23 cellular contexts compared by ENCODE assay signal in the genomic region with DNA sequence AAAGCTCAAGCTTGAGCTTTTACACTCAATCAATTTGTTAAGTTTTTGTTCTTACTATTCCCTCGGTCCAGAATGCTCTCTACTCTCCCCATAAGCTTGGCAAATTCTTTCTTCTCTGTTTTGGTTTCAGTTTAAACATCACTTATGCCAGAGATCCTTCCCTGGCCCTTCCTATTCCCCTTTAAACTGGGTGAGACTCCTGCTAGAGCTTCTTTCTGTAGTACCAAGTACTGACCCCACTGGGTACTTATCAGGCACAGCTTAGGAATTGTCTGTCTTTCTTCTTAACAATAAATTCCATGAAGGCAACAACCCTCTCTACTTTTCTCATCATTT.
DNase-seq lines count a peak whose midpoint lies in the region; ATAC-seq, FAIRE-seq and TF ChIP-seq lines count a peak whose summit lies in the region.
"Had no signal": no experiment of that assay in that cellular context is flagged by ENCODE, and none has a peak within 500 bp of the region (broad histone marks: within the 10 kb centered on the region; RNA-seq: fewer than 3 reads in every experiment).

No MANE protein-coding gene starts in this region.

- H3K27ac ChIP-seq in breast epithelium (peak overlapping the region; percentile 2 to 34), fibroblast of lung (ENCODE audit: insufficient read depth, low read length) (no peak overlapping the region), pancreas (peak overlapping the region in 2 of 4 donors; percentile 20 to 24), transverse colon (peak overlapping the region; percentile 21 to 44 (median 31))
- H3K27ac ChIP-seq: colonic mucosa, neural progenitor cell had no signal

- H3K4me2 ChIP-seq in fibroblast of lung (ENCODE audit: extremely low read depth, insufficient read depth, low read length): no peak overlapping the region
- H3K4me2 ChIP-seq: neural progenitor cell had no signal

- CTCF ChIA-PET in MCF 10A (lab: Yijun Ruan, JAX) (interaction anchor here (0.7 to 3.7 kb wide), 4 partner anchors 8 to 78 kb away, joined by 3 to 9 read pairs (median 3); no protein-coding TSS in a partner anchor), T-cell (lab: Charles Lee) (interaction anchor here (0.6 to 0.7 kb wide), 2 partner anchors 21 to 186 kb away, joined by 3 to 10 read pairs; no protein-coding TSS in a partner anchor)

- intact Hi-C loops in breast epithelium (cut with DNase I; ENCODE audit: low total_unique reads): no loop called here
- intact Hi-C loops in MCF 10A (cut with micrococcal nuclease): no loop called here
- intact Hi-C loops in pancreas (cut with DNase I): no loop called here
- intact Hi-C loops in transverse colon (cut with DNase I; ENCODE audit: low total_unique reads): no loop called here

- peaks cover 5% of the 10 kb centered on the region for H3K4me1 Mint-ChIP-seq in MCF 10A (ENCODE audit: insufficient read depth, unreplicated experiment)
- no peaks in the 10 kb centered on the region for H3K4me1 Mint-ChIP-seq in T-cell

- no peak overlapping the region for H3K27ac Mint-ChIP-seq in MCF 10A (ENCODE audit: low read depth, unreplicated experiment)
- no peak overlapping the region for H3K27ac Mint-ChIP-seq in T-cell
- H3K27ac Mint-ChIP-seq: neural progenitor cell; stimulated activated memory B cell treated with anti-CD40 and anti-IgM and Interleukin-4, amounts not matched to agents 10 μg/mL and 1 μg/mL and 100 μg/mL, for 72 hours; T-helper 1 cell treated with Interleukin-12 subunit alpha and Interleukin-12 subunit beta and Interleukin-4 antibody, amounts not matched to agents 30 μg/mL and 1 μg/mL, for 36 hours had no signal

- H3K9me3 Mint-ChIP-seq in MCF 10A (ENCODE audit: unreplicated experiment) (no peaks in the 10 kb centered on the region), T-cell (no peaks in the 10 kb centered on the region)
- H3K9me3 Mint-ChIP-seq: neural progenitor cell; stimulated activated memory B cell treated with anti-CD40 and anti-IgM and Interleukin-4, amounts not matched to agents 10 μg/mL and 1 μg/mL and 100 μg/mL, for 72 hours; T-helper 1 cell treated with Interleukin-12 subunit alpha and Interleukin-12 subunit beta and Interleukin-4 antibody, amounts not matched to agents 30 μg/mL and 1 μg/mL, for 36 hours had no signal

- no peak overlapping the region for H3K9ac ChIP-seq in fibroblast of lung (ENCODE audit: insufficient read depth, low read length)
- H3K9ac ChIP-seq: neural progenitor cell had no signal

- TF ChIP-seq EP300 in transverse colon (IDR thresholded peaks at IDR 0.05; ENCODE audit: low read depth): no peak

- no peak for TF ChIP-seq POLR2A in breast epithelium (IDR thresholded peaks at IDR 0.05)
- TF ChIP-seq POLR2A in transverse colon (IDR thresholded peaks at IDR 0.05): no peak

- H3K4me1 ChIP-seq in breast epithelium (no peaks in the 10 kb centered on the region), fibroblast of lung (ENCODE audit: control insufficient read depth, extremely low read depth, insufficient read depth, low read length) (peaks cover 2% of the 10 kb centered on the region), pancreas (peaks cover 11 to 19% (median 11%) of the 10 kb centered on the region in 3 donors), transverse colon (no peaks in the 10 kb centered on the region)
- H3K4me1 ChIP-seq: colonic mucosa, neural progenitor cell had no signal

- H3K27me3 Mint-ChIP-seq in MCF 10A (ENCODE audit: insufficient read depth, unreplicated experiment) (no peaks in the 10 kb centered on the region), T-cell (no peaks in the 10 kb centered on the region)

- POLR2A ChIA-PET in MCF 10A (lab: Yijun Ruan, JAX) (interaction anchor here (0.6 to 2.6 kb wide), 9 partner anchors 14 to 128 kb away, joined by 3 to 8 read pairs (median 5); a partner anchor contains a TSS), T-cell (lab: Charles Lee) (no interaction called here)

- BruUV-seq in MCF 10A (replicated peaks; lab: Mats Ljungman, UMichigan): no TSS peak

- TF ChIP-seq CTCF in breast epithelium (IDR thresholded peaks at IDR 0.05) (no peak), MCF 10A (IDR thresholded peaks at IDR 0.05; ENCODE audit: unreplicated experiment) (no peak), fibroblast of lung (conservative IDR thresholded peaks at IDR 0.05 in 1 of 2, IDR thresholded peaks at IDR 0.05 in 1 of 2; ENCODE audit: low read depth in 1 of 2, low read length in 2 of 2) (no peak), pancreas (IDR thresholded peaks at IDR 0.05) (no peak), transverse colon (IDR thresholded peaks at IDR 0.05) (no peak)

- in situ Hi-C loops in transverse colon (cut with MboI; ENCODE audit: low pct_ligation_motif_present in 1 of 4, low pct_unique_long_range_greater_than_20kb in 1 of 4, low sequenced_read_pairs in 3 of 4): no loop called here

- no peaks in the 10 kb centered on the region for H4K20me1 ChIP-seq in fibroblast of lung (ENCODE audit: control insufficient read depth, extremely low read depth, insufficient read depth, low read length)

- H3K9me3 ChIP-seq in breast epithelium (no peaks in the 10 kb centered on the region), fibroblast of lung (ENCODE audit: control insufficient read depth, insufficient read depth, low read depth, low read length) (no peaks in the 10 kb centered on the region), pancreas (no peaks in the 10 kb centered on the region), transverse colon (no peaks in the 10 kb centered on the region)
- H3K9me3 ChIP-seq: colonic mucosa had no signal

- no peaks in the 10 kb centered on the region for H3K79me2 ChIP-seq in fibroblast of lung (ENCODE audit: control insufficient read depth, insufficient read depth, low read length)

- peak in 3 of 4 donors; percentile 31 to 70 (median 58) for ATAC-seq in pancreas
- no peak for ATAC-seq in T-cell (replicated peaks in 1 of 4)
- no peak for ATAC-seq in GM18861 (IDR thresholded peaks at IDR 0.05; ENCODE audit: unreplicated experiment)
- no peak for ATAC-seq in GM21717 (IDR thresholded peaks at IDR 0.05; ENCODE audit: unreplicated experiment)
- ATAC-seq: stimulated activated memory B cell treated with anti-CD40 and anti-IgM and Interleukin-4, amounts not matched to agents 10 μg/mL and 1 μg/mL and 100 μg/mL, for 72 hours had no signal

- no peak for FAIRE-seq in pancreas (lab: Jason Lieb, UNC)
- FAIRE-seq: GM18507, islet of Langerhans had no signal

- no peak overlapping the region for H3K4me3 Mint-ChIP-seq in MCF 10A (ENCODE audit: unreplicated experiment)
- no peak overlapping the region for H3K4me3 Mint-ChIP-seq in T-cell
- H3K4me3 Mint-ChIP-seq: neural progenitor cell; stimulated activated memory B cell treated with anti-CD40 and anti-IgM and Interleukin-4, amounts not matched to agents 10 μg/mL and 1 μg/mL and 100 μg/mL, for 72 hours; T-helper 1 cell treated with Interleukin-12 subunit alpha and Interleukin-12 subunit beta and Interleukin-4 antibody, amounts not matched to agents 30 μg/mL and 1 μg/mL, for 36 hours had no signal

- H3K27me3 ChIP-seq in breast epithelium (no peaks in the 10 kb centered on the region), fibroblast of lung (ENCODE audit: control insufficient read depth, insufficient read depth, low read length) (no peaks in the 10 kb centered on the region), pancreas (no peaks in the 10 kb centered on the region), transverse colon (no peaks in the 10 kb centered on the region)
- H3K27me3 ChIP-seq: colonic mucosa, neural progenitor cell had no signal

- WGBS in pancreas, 2 donors: 28 to 30% methylated on average over 1 of the region's 1 CpG
- 44 to 45% methylated on average over 1 of the region's 1 CpG for WGBS in transverse colon (ENCODE audit: low coverage in 1 of 2), 2 donors

- H3K4me3 ChIP-seq in breast epithelium (no peak overlapping the region), fibroblast of lung (replicated peaks in 1 of 4; ENCODE audit: control extremely low read depth in 1 of 4, insufficient read depth in 1 of 4, low read depth in 3 of 4, low read length in 4 of 4) (no peak overlapping the region), pancreas (no peak overlapping the region), transverse colon (no peak overlapping the region)
- H3K4me3 ChIP-seq: colonic mucosa, neural progenitor cell had no signal

- H2AFZ ChIP-seq in fibroblast of lung (ENCODE audit: low read length): peak overlapping the region; percentile 1
- H2AFZ ChIP-seq: neural progenitor cell had no signal

- H3K36me3 Mint-ChIP-seq in MCF 10A (ENCODE audit: insufficient read depth, unreplicated experiment): no peaks in the 10 kb centered on the region
- no peaks in the 10 kb centered on the region for H3K36me3 Mint-ChIP-seq in T-cell
- H3K36me3 Mint-ChIP-seq: neural progenitor cell; stimulated activated memory B cell treated with anti-CD40 and anti-IgM and Interleukin-4, amounts not matched to agents 10 μg/mL and 1 μg/mL and 100 μg/mL, for 72 hours had no signal

- H3K36me3 ChIP-seq in breast epithelium (no peaks in the 10 kb centered on the region), fibroblast of lung (ENCODE audit: control insufficient read depth, insufficient read depth, low read length) (no peaks in the 10 kb centered on the region), pancreas (no peaks in the 10 kb centered on the region), transverse colon (no peaks in the 10 kb centered on the region)
- H3K36me3 ChIP-seq: colonic mucosa, neural progenitor cell had no signal

- DNase-seq in breast epithelium (ENCODE audit: low spot score in 2 of 2): no peak
- no peak for DNase-seq in MCF 10A (ENCODE audit: unreplicated experiment)
- DNase-seq in fibroblast of lung (ENCODE audit: low read depth in 2 of 2): no peak
- DNase-seq in pancreas: no peak
- no peak for DNase-seq in transverse colon
- no peak for DNase-seq in T-cell
- DNase-seq: activated CD4-positive, alpha-beta T cell treated with anti-CD3 and anti-CD28 coated beads, Interleukin-2, amount 50 U/mL, for 48 hours; activated naive CD4-positive, alpha-beta T cell treated with Interleukin-2 at 50 U/mL for 16 hours; activated T-cell treated with anti-CD3 and anti-CD28 coated beads for 4 hours; colonic mucosa; EL; hippocampal formation; NCI-H774; OCI-M1; retina; SHP77 treated with DMSO at 0.1 percent for 48 hours had no signal

Comparison
In these comparisons a context has a peak if more than half of its experiments do, and no peak if none do; other contexts are left out.
1. ATAC-seq: peak in pancreas (3 of 4); none in T-cell (0 of 4), GM18861 (single experiment) and GM21717 (single experiment).